Comparison of ENCODE assay signal across 19 cellular contexts in genomic region chr7:87885018-87885417, GRCh38. TPM values are rescaled to one million over a fixed set of nuclear protein-coding genes. Genes with fewer than 3 reads are reported as not detected.
DNase-seq lines count a peak whose midpoint lies in the region; ATAC-seq, FAIRE-seq and TF ChIP-seq lines count a peak whose summit lies in the region.
"Had no signal": no experiment of that assay in that cellular context is flagged by ENCODE, and none has a peak within 500 bp of the region (broad histone marks: within the 10 kb centered on the region; RNA-seq: fewer than 3 reads in every experiment).

No MANE protein-coding gene starts in this region.

- BruUV-seq in endothelial cell of umbilical vein (replicated peaks; lab: Mats Ljungman, UMichigan), result no TSS peak

- TF ChIP-seq CTCF in Loucy (conservative IDR thresholded peaks at IDR 0.05; ENCODE audit: low read length) (peak; percentile 27; the same call in 1 of the 2 replicates), endothelial cell of umbilical vein (IDR thresholded peaks at IDR 0.05; ENCODE audit: extremely low read depth in 1 of 2, insufficient read depth in 1 of 2, low read depth in 1 of 2, low read length in 2 of 2) (no peak), omental fat pad (IDR thresholded peaks at IDR 0.05) (no peak)

- peaks cover 42% of the 10 kb centered on the region for H3K4me1 ChIP-seq in Loucy (ENCODE audit: insufficient read depth, low read length, poor library complexity, severe bottlenecking)
- H3K4me1 ChIP-seq in endothelial cell of umbilical vein (ENCODE audit: control insufficient read depth, extremely low read depth, insufficient read depth, low read length), result no peaks in the 10 kb centered on the region
- H3K4me1 ChIP-seq: BLaER1 treated with 17β-estradiol and CSF1 and Interleukin-3, amounts not matched to agents 10 nM and 100 nM; Peyer's patch had no signal

- H3K27ac ChIP-seq in endothelial cell of umbilical vein (ENCODE audit: insufficient read depth, low read depth, low read length), result no peak overlapping the region
- H3K27ac ChIP-seq: BLaER1 treated with 17β-estradiol and CSF1 and Interleukin-3, amounts not matched to agents 10 nM and 100 nM; Peyer's patch; SK-N-MC had no signal

- no peaks in the 10 kb centered on the region for H3K27me3 Mint-ChIP-seq in activated CD4-positive, alpha-beta memory T cell treated with anti-CD3 and anti-CD28 coated beads, Interleukin-2, amount 10 ng/mL, durations not matched to agents 7 days and 5 days
- no peaks in the 10 kb centered on the region for H3K27me3 Mint-ChIP-seq in activated CD4-positive, alpha-beta memory T cell treated with anti-CD3 and anti-CD28 coated beads for 36 hours
- no peaks in the 10 kb centered on the region for H3K27me3 Mint-ChIP-seq in T-helper 17 cell

- POLR2A ChIA-PET in activated CD4-positive, alpha-beta memory T cell treated with anti-CD3 and anti-CD28 coated beads, Interleukin-2, amount 10 ng/mL, durations not matched to agents 7 days and 5 days (lab: Charles Lee), result no interaction called here
- POLR2A ChIA-PET in activated CD4-positive, alpha-beta memory T cell treated with anti-CD3 and anti-CD28 coated beads for 36 hours (lab: Charles Lee), result no interaction called here
- POLR2A ChIA-PET in endothelial cell of umbilical vein (lab: Charles Lee), result no interaction called here

- FAIRE-seq in endothelial cell of umbilical vein (lab: Jason Lieb, UNC), result no peak
- FAIRE-seq: A204.1, HepG2 had no signal

- dilution Hi-C loops in endothelial cell of umbilical vein (cut with MboI; ENCODE audit: extremely low pct_ligation_motif_present, low sequenced_read_pairs), result no loop called here

- H3K9me3 Mint-ChIP-seq in activated CD4-positive, alpha-beta memory T cell treated with anti-CD3 and anti-CD28 coated beads, Interleukin-2, amount 10 ng/mL, durations not matched to agents 7 days and 5 days, result no peaks in the 10 kb centered on the region
- no peaks in the 10 kb centered on the region for H3K9me3 Mint-ChIP-seq in activated CD4-positive, alpha-beta memory T cell treated with anti-CD3 and anti-CD28 coated beads for 36 hours

- H3K9me3 ChIP-seq in Loucy (ENCODE audit: insufficient read depth, low read depth, low read length), result no peaks in the 10 kb centered on the region
- no peaks in the 10 kb centered on the region for H3K9me3 ChIP-seq in T-helper 17 cell (ENCODE audit: control insufficient read depth, low read length, poor library complexity, severe bottlenecking)
- H3K9me3 ChIP-seq in endothelial cell of umbilical vein (replicated peaks; ENCODE audit: control insufficient read depth, insufficient read depth, low read length), result no peaks in the 10 kb centered on the region
- H3K9me3 ChIP-seq: BLaER1 treated with 17β-estradiol and CSF1 and Interleukin-3, amounts not matched to agents 10 nM and 100 nM; Peyer's patch had no signal

- H3K4me2 ChIP-seq in Loucy (ENCODE audit: low read depth, low read length, poor library complexity, severe bottlenecking) (peak overlapping the region; percentile 96), endothelial cell of umbilical vein (ENCODE audit: insufficient read depth, low read length) (no peak overlapping the region)
- H3K4me2 ChIP-seq: BLaER1 treated with 17β-estradiol and CSF1 and Interleukin-3, amounts not matched to agents 10 nM and 100 nM had no signal

- peaks cover 50% of the 10 kb centered on the region for H3K36me3 ChIP-seq in Loucy (ENCODE audit: insufficient read depth, low read length)
- peaks cover 0 to 10% of the 10 kb centered on the region in 2 experiments for H3K36me3 ChIP-seq in endothelial cell of umbilical vein (ENCODE audit: control insufficient read depth in 2 of 2, extremely low read depth in 1 of 2, insufficient read depth in 2 of 2, low read length in 2 of 2)

- H3K9ac ChIP-seq in Loucy (ENCODE audit: low read depth, low read length, poor library complexity, severe bottlenecking) (peak overlapping the region; percentile 27), endothelial cell of umbilical vein (replicated peaks; ENCODE audit: extremely low read depth, insufficient read depth, low read length) (no peak overlapping the region)

- TF ChIP-seq POLR2A in endothelial cell of umbilical vein (IDR thresholded peaks at IDR 0.05; ENCODE audit: low read depth, low read length), result no peak

- H3K4me3 ChIP-seq in Loucy (ENCODE audit: low read length, poor library complexity, severe bottlenecking) (peak overlapping the region; percentile 99), endothelial cell of umbilical vein (replicated peaks in 1 of 3; ENCODE audit: insufficient read depth in 1 of 3, low read depth in 1 of 3, low read length in 3 of 3) (no peak overlapping the region)
- H3K4me3 ChIP-seq: BLaER1 treated with 17β-estradiol and CSF1 and Interleukin-3, amounts not matched to agents 10 nM and 100 nM; Peyer's patch; SK-N-MC had no signal

- peaks cover 30% of the 10 kb centered on the region for H3K4me1 Mint-ChIP-seq in activated CD4-positive, alpha-beta memory T cell treated with anti-CD3 and anti-CD28 coated beads, Interleukin-2, amount 10 ng/mL, durations not matched to agents 7 days and 5 days
- peaks cover 14% of the 10 kb centered on the region for H3K4me1 Mint-ChIP-seq in activated CD4-positive, alpha-beta memory T cell treated with anti-CD3 and anti-CD28 coated beads for 36 hours (ENCODE audit: low read depth)
- H3K4me1 Mint-ChIP-seq in T-helper 17 cell, result peaks cover 20% of the 10 kb centered on the region

- intact Hi-C loops in activated CD4-positive, alpha-beta memory T cell treated with anti-CD3 and anti-CD28 coated beads for 36 hours (cut with micrococcal nuclease), result loop anchor here (10.0 kb wide), 1 partner anchor 230 kb away; no protein-coding TSS in a partner anchor
- intact Hi-C loops in endothelial cell of umbilical vein (cut with micrococcal nuclease), result loop anchor here (5.0 to 10.0 kb wide), 2 partner anchors 227 to 540 kb away; partner anchors contain the start of gene CROT

- CTCF ChIA-PET in activated CD4-positive, alpha-beta memory T cell treated with anti-CD3 and anti-CD28 coated beads, Interleukin-2, amount 10 ng/mL, durations not matched to agents 7 days and 5 days (lab: Charles Lee), result no interaction called here
- CTCF ChIA-PET in activated CD4-positive, alpha-beta memory T cell treated with anti-CD3 and anti-CD28 coated beads for 36 hours (lab: Charles Lee), result interaction anchor here (1.0 to 4.0 kb wide), 4 partner anchors 9 to 469 kb away, joined by 3 to 35 read pairs (median 3); partner anchors contain the start of genes DBF4 and SLC25A40
- CTCF ChIA-PET in endothelial cell of umbilical vein (lab: Charles Lee), result interaction anchor here (1.4 to 4.1 kb wide), 3 partner anchors 86 to 380 kb away, joined by 5 to 108 read pairs (median 39); no protein-coding TSS in a partner anchor

- ATAC-seq in T-helper 17 cell (no peak), omental fat pad (ENCODE audit: low FRiP score) (no peak), HG02981 (IDR thresholded peaks at IDR 0.05; ENCODE audit: unreplicated experiment) (no peak)
- ATAC-seq: HepG2 had no signal

- H3K4me3 Mint-ChIP-seq in activated CD4-positive, alpha-beta memory T cell treated with anti-CD3 and anti-CD28 coated beads, Interleukin-2, amount 10 ng/mL, durations not matched to agents 7 days and 5 days, result no peak overlapping the region
- no peak overlapping the region for H3K4me3 Mint-ChIP-seq in activated CD4-positive, alpha-beta memory T cell treated with anti-CD3 and anti-CD28 coated beads for 36 hours
- H3K4me3 Mint-ChIP-seq in T-helper 17 cell, result no peak overlapping the region

- H3K9me1 ChIP-seq in endothelial cell of umbilical vein (replicated peaks; ENCODE audit: control insufficient read depth, extremely low read depth, insufficient read depth, low read length), result no peaks in the 10 kb centered on the region

- DNase-seq in activated CD4-positive, alpha-beta memory T cell treated with anti-CD3 and anti-CD28 coated beads, Interleukin-2, amount 10 ng/mL, durations not matched to agents 7 days and 5 days, result no peak
- DNase-seq in activated CD4-positive, alpha-beta memory T cell treated with anti-CD3 and anti-CD28 coated beads for 36 hours, result no peak
- DNase-seq in T-helper 17 cell, result no peak
- DNase-seq in endothelial cell of umbilical vein (ENCODE audit: low read depth, low spot score), result peak; percentile 4
- DNase-seq in omental fat pad (ENCODE audit: low spot score), result no peak
- DNase-seq in NCI-H1436 treated with DMSO at 0.1 percent for 48 hours (lab: John Stamatoyannopoulos, UW), result no peak
- DNase-seq: GOT3, NCI-H187 treated with DMSO at 0.1 percent for 48 hours, NCI-H2171 treated with DMSO at 0.1 percent for 48 hours, NCI-H446 treated with DMSO at 0.1 percent for 48 hours, NCI-H748 treated with DMSO at 0.1 percent for 48 hours, Peyer's patch, Right ventricle myocardium superior had no signal

- peaks cover 60% of the 10 kb centered on the region for H3K36me3 Mint-ChIP-seq in activated CD4-positive, alpha-beta memory T cell treated with anti-CD3 and anti-CD28 coated beads, Interleukin-2, amount 10 ng/mL, durations not matched to agents 7 days and 5 days (ENCODE audit: low read depth)
- peaks cover 47% of the 10 kb centered on the region for H3K36me3 Mint-ChIP-seq in activated CD4-positive, alpha-beta memory T cell treated with anti-CD3 and anti-CD28 coated beads for 36 hours
- peaks cover 11% of the 10 kb centered on the region for H3K36me3 Mint-ChIP-seq in T-helper 17 cell (ENCODE audit: low read depth)

- H3K79me2 ChIP-seq in Loucy (ENCODE audit: insufficient read depth, low read length), result peaks cover 92% of the 10 kb centered on the region
- H3K79me2 ChIP-seq in endothelial cell of umbilical vein (ENCODE audit: control insufficient read depth, insufficient read depth, low read length), result peaks cover 63% of the 10 kb centered on the region

- no peaks in the 10 kb centered on the region for H3K9me2 ChIP-seq in Loucy (replicated peaks; ENCODE audit: low read depth, low read length)

- H3F3A ChIP-seq in Loucy (ENCODE audit: low read depth), result peaks cover 3% of the 10 kb centered on the region; the same call in 1 of the 2 replicates

- H3K27me3 ChIP-seq in Loucy (ENCODE audit: insufficient read depth, low read length, poor library complexity, severe bottlenecking) (no peaks in the 10 kb centered on the region), endothelial cell of umbilical vein (ENCODE audit: control insufficient read depth in 2 of 2, insufficient read depth in 2 of 2, low read length in 2 of 2) (no peaks in the 10 kb centered on the region)
- H3K27me3 ChIP-seq: BLaER1 treated with 17β-estradiol and CSF1 and Interleukin-3, amounts not matched to agents 10 nM and 100 nM; Peyer's patch had no signal

- peak overlapping the region; percentile 0 for H3K27ac Mint-ChIP-seq in activated CD4-positive, alpha-beta memory T cell treated with anti-CD3 and anti-CD28 coated beads, Interleukin-2, amount 10 ng/mL, durations not matched to agents 7 days and 5 days
- H3K27ac Mint-ChIP-seq in activated CD4-positive, alpha-beta memory T cell treated with anti-CD3 and anti-CD28 coated beads for 36 hours, result no peak overlapping the region
- peak overlapping the region; percentile 1 for H3K27ac Mint-ChIP-seq in T-helper 17 cell

- H2AFZ ChIP-seq in Loucy (ENCODE audit: low read length), result no peak overlapping the region
- no peak overlapping the region for H2AFZ ChIP-seq in endothelial cell of umbilical vein (ENCODE audit: low read depth, low read length)

- H4K20me1 ChIP-seq in Loucy (ENCODE audit: insufficient read depth, low read length, poor library complexity, severe bottlenecking) (peaks cover 75% of the 10 kb centered on the region), endothelial cell of umbilical vein (replicated peaks; ENCODE audit: control insufficient read depth, extremely low read depth, insufficient read depth, low read length) (no peaks in the 10 kb centered on the region)

RNA-seq across cellular contexts. Expression of gene DBF4, which starts 8.7 kb away (rescaled TPM):
- total RNA-seq in activated CD4-positive, alpha-beta memory T cell treated with anti-CD3 and anti-CD28 coated beads, Interleukin-2, amount 10 ng/mL, durations not matched to agents 7 days and 5 days, result 10 to 100 TPM; 71.3 to 77.2 TPM
- 10 to 100 TPM; 75.8 to 78.4 TPM for total RNA-seq in activated CD4-positive, alpha-beta memory T cell treated with anti-CD3 and anti-CD28 coated beads for 36 hours
- total RNA-seq in T-helper 17 cell (10 to 100 TPM; 40.8 to 56.7 TPM), endothelial cell of umbilical vein (35.8 and 39.7 TPM in 2 replicates), omental fat pad (10 to 100 TPM in 3 of 4 donors, 1 to 10 TPM in 1; 7.7 to 21.4 (median 16.1) TPM)
- 2.6 and 3.7 TPM in 2 replicates for polyA plus RNA-seq in endothelial cell of umbilical vein
- 7.7 TPM in 2 replicates for polyA plus RNA-seq in endothelial cell of umbilical vein (2011; cell fraction: cytosol; rRNA removed)
- polyA plus RNA-seq in endothelial cell of umbilical vein (2011; cell fraction: nucleus; rRNA removed), result 7.9 and 14.4 TPM in 2 replicates
- 13.0 and 35.6 TPM in 2 replicates for polyA plus RNA-seq in endothelial cell of umbilical vein (2012)
- polyA minus RNA-seq in endothelial cell of umbilical vein, result 3.9 and 4.9 TPM in 2 replicates
- polyA minus RNA-seq in endothelial cell of umbilical vein (2011; cell fraction: cytosol; rRNA and poly(A)+ RNA removed), result 14.4 TPM
- 6.1 and 12.4 TPM in 2 replicates for polyA minus RNA-seq in endothelial cell of umbilical vein (2011; cell fraction: nucleus; rRNA and poly(A)+ RNA removed)

RNA-seq across cellular contexts. Expression of gene SLC25A40, which starts 8.9 kb away (rescaled TPM):
- 10 to 100 TPM; 54.1 to 59.5 TPM for total RNA-seq in activated CD4-positive, alpha-beta memory T cell treated with anti-CD3 and anti-CD28 coated beads, Interleukin-2, amount 10 ng/mL, durations not matched to agents 7 days and 5 days
- total RNA-seq in activated CD4-positive, alpha-beta memory T cell treated with anti-CD3 and anti-CD28 coated beads for 36 hours, result 10 to 100 TPM; 47.9 to 54.9 TPM
- total RNA-seq in T-helper 17 cell (10 to 100 TPM; 13.8 to 20.2 TPM), endothelial cell of umbilical vein (17.1 and 21.6 TPM in 2 replicates), omental fat pad (10 to 100 TPM in 2 of 4 donors, 1 to 10 TPM in 2; 5.9 to 22.1 (median 8.2) TPM)
- polyA plus RNA-seq in endothelial cell of umbilical vein, result 4.7 and 7.1 TPM in 2 replicates
- polyA plus RNA-seq in endothelial cell of umbilical vein (2011; cell fraction: cytosol; rRNA removed), result 5.2 and 5.5 TPM in 2 replicates
- 17.0 and 25.6 TPM in 2 replicates for polyA plus RNA-seq in endothelial cell of umbilical vein (2011; cell fraction: nucleus; rRNA removed)
- polyA plus RNA-seq in endothelial cell of umbilical vein (2012), result 9.8 and 10.4 TPM in 2 replicates
- polyA minus RNA-seq in endothelial cell of umbilical vein, result 4.7 and 5.0 TPM in 2 replicates
- polyA minus RNA-seq in endothelial cell of umbilical vein (2011; cell fraction: cytosol; rRNA and poly(A)+ RNA removed), result 6.6 TPM
- 8.4 and 12.6 TPM in 2 replicates for polyA minus RNA-seq in endothelial cell of umbilical vein (2011; cell fraction: nucleus; rRNA and poly(A)+ RNA removed)

RNA-seq across cellular contexts. Expression of gene ADAM22, which starts 49.0 kb away (rescaled TPM):
- total RNA-seq in activated CD4-positive, alpha-beta memory T cell treated with anti-CD3 and anti-CD28 coated beads, Interleukin-2, amount 10 ng/mL, durations not matched to agents 7 days and 5 days, result 1 to 10 TPM; 1.1 to 1.5 TPM
- 1 to 10 TPM; 1.8 to 2.2 TPM for total RNA-seq in activated CD4-positive, alpha-beta memory T cell treated with anti-CD3 and anti-CD28 coated beads for 36 hours
- 1 to 10 TPM; 2.0 to 3.0 TPM for total RNA-seq in T-helper 17 cell
- total RNA-seq in endothelial cell of umbilical vein, result 0.53 and 1.4 TPM in 2 replicates
- 0.19 and 0.33 TPM in 2 replicates for polyA plus RNA-seq in endothelial cell of umbilical vein
- 0.15 and 0.17 TPM in 2 replicates for polyA plus RNA-seq in endothelial cell of umbilical vein (2011; cell fraction: cytosol; rRNA removed)
- polyA plus RNA-seq in endothelial cell of umbilical vein (2011; cell fraction: nucleus; rRNA removed), result 0.67 and 0.84 TPM in 2 replicates
- 0.20 and 0.35 TPM in 2 replicates for polyA plus RNA-seq in endothelial cell of umbilical vein (2012)
- 2.5 and 4.0 TPM in 2 replicates for polyA minus RNA-seq in endothelial cell of umbilical vein
- 1.6 TPM for polyA minus RNA-seq in endothelial cell of umbilical vein (2011; cell fraction: cytosol; rRNA and poly(A)+ RNA removed)
- 1.6 and 3.3 TPM in 2 replicates for polyA minus RNA-seq in endothelial cell of umbilical vein (2011; cell fraction: nucleus; rRNA and poly(A)+ RNA removed)
- 1 to 10 TPM in 3 of 4 donors, under 1 TPM in 1; 0.82 to 7.3 (median 3.4) TPM for total RNA-seq in omental fat pad
